Comparison of ENCODE assay signal across 8 cellular contexts in genomic region chr7:24715661-24716479, GRCh38. TPM values are rescaled to one million over a fixed set of nuclear protein-coding genes. Genes with fewer than 3 reads are reported as not detected.
DNase-seq lines count a peak whose midpoint lies in the region; ATAC-seq, FAIRE-seq and TF ChIP-seq lines count a peak whose summit lies in the region.

No MANE protein-coding gene starts in this region.

- no peak for TF ChIP-seq EP300 in tibial nerve (IDR thresholded peaks at IDR 0.05)

- H3K4me1 ChIP-seq in heart right ventricle (no peaks in the 10 kb centered on the region), tibial nerve (no peaks in the 10 kb centered on the region)

- H3K27ac Mint-ChIP-seq in activated T-cell treated with anti-CD3 and anti-CD28 coated beads, Interleukin-2, amount 50 U/mL, for 24 hours: no peak overlapping the region
- no peak overlapping the region for H3K27ac Mint-ChIP-seq in activated naive CD4-positive, alpha-beta T cell treated with anti-CD3 and anti-CD28 coated beads, Interleukin-2, amount 10 ng/mL, durations not matched to agents 7 days and 5 days

- no peak overlapping the region for H3K4me3 Mint-ChIP-seq in activated T-cell treated with anti-CD3 and anti-CD28 coated beads, Interleukin-2, amount 50 U/mL, for 24 hours
- no peak overlapping the region for H3K4me3 Mint-ChIP-seq in activated naive CD4-positive, alpha-beta T cell treated with anti-CD3 and anti-CD28 coated beads, Interleukin-2, amount 10 ng/mL, durations not matched to agents 7 days and 5 days

- H3K27me3 Mint-ChIP-seq in activated T-cell treated with anti-CD3 and anti-CD28 coated beads, Interleukin-2, amount 50 U/mL, for 24 hours: peaks cover 48% of the 10 kb centered on the region
- peaks cover 15% of the 10 kb centered on the region for H3K27me3 Mint-ChIP-seq in activated naive CD4-positive, alpha-beta T cell treated with anti-CD3 and anti-CD28 coated beads, Interleukin-2, amount 10 ng/mL, durations not matched to agents 7 days and 5 days

- H3K9me3 ChIP-seq in heart right ventricle: no peaks in the 10 kb centered on the region
- no peaks in the 10 kb centered on the region for H3K9me3 ChIP-seq in tibial nerve

- peak; percentile 97 for FAIRE-seq in GM19239 (lab: Jason Lieb, UNC)

- no peak overlapping the region for H3K4me3 ChIP-seq in heart right ventricle
- H3K4me3 ChIP-seq in tibial nerve: no peak overlapping the region

- intact Hi-C loops in heart right ventricle (cut with DNase I): loop anchor here in 1 of 10 donors (10.0 kb wide), 1 partner anchor 61 kb away; no protein-coding TSS in a partner anchor

- TF ChIP-seq CTCF in heart right ventricle (IDR thresholded peaks at IDR 0.05) (peak in 8 of 9 donors; percentile 13 to 54 (median 42)), tibial nerve (IDR thresholded peaks at IDR 0.05) (peak in 3 of 5 experiments; percentile 24 to 38 (median 27))

- peaks cover 0 to 5% (median 0%) of the 10 kb centered on the region in 9 donors for H3K36me3 ChIP-seq in heart right ventricle
- peaks cover 0 to 29% (median 0%) of the 10 kb centered on the region in 3 donors for H3K36me3 ChIP-seq in tibial nerve

- H3K27ac ChIP-seq in heart right ventricle (no peak overlapping the region), tibial nerve (no peak overlapping the region)

- H3K9me3 Mint-ChIP-seq in activated T-cell treated with anti-CD3 and anti-CD28 coated beads, Interleukin-2, amount 50 U/mL, for 24 hours: no peaks in the 10 kb centered on the region
- H3K9me3 Mint-ChIP-seq in activated naive CD4-positive, alpha-beta T cell treated with anti-CD3 and anti-CD28 coated beads, Interleukin-2, amount 10 ng/mL, durations not matched to agents 7 days and 5 days: no peaks in the 10 kb centered on the region

- CTCF ChIA-PET in activated naive CD4-positive, alpha-beta T cell treated with anti-CD3 and anti-CD28 coated beads, Interleukin-2, amount 10 ng/mL, durations not matched to agents 7 days and 5 days (lab: Charles Lee): interaction anchor here (0.6 to 2.1 kb wide), 7 partner anchors 10 to 397 kb away, joined by 3 to 11 read pairs (median 5); no protein-coding TSS in a partner anchor

- DNase-seq in EH (ENCODE audit: low read depth): peak; percentile 63
- peak; percentile 57 for DNase-seq in GM19239 (ENCODE audit: insufficient read length, low spot score)
- peak; percentile 66 for DNase-seq in SK-MEL-5 (ENCODE audit: low read depth, low spot score)
- DNase-seq in heart right ventricle: no peak
- DNase-seq in tibial nerve (ENCODE audit: low spot score in 2 of 2): no peak
- no peak for DNase-seq in activated T-cell treated with anti-CD3 and anti-CD28 coated beads, Interleukin-2, amount 50 U/mL, for 24 hours
- DNase-seq in activated naive CD4-positive, alpha-beta T cell treated with anti-CD3 and anti-CD28 coated beads, Interleukin-2, amount 10 ng/mL, durations not matched to agents 7 days and 5 days: no peak

- TF ChIP-seq POLR2A in tibial nerve (IDR thresholded peaks at IDR 0.05): no peak

- ATAC-seq in HG03103 (IDR thresholded peaks at IDR 0.05; ENCODE audit: low read depth, unreplicated experiment) (peak; percentile 42), heart right ventricle (peak in 6 of 8 donors; percentile 56 to 77 (median 69))

- 53 to 54% methylated on average over 16 of the region's 16 CpGs for WGBS in heart right ventricle, 2 donors
- WGBS in tibial nerve, 2 donors: 54 to 61% methylated on average over 14 to 16 of the region's 16 CpGs

- H3K36me3 Mint-ChIP-seq in activated T-cell treated with anti-CD3 and anti-CD28 coated beads, Interleukin-2, amount 50 U/mL, for 24 hours (ENCODE audit: low read depth): no peaks in the 10 kb centered on the region
- no peaks in the 10 kb centered on the region for H3K36me3 Mint-ChIP-seq in activated naive CD4-positive, alpha-beta T cell treated with anti-CD3 and anti-CD28 coated beads, Interleukin-2, amount 10 ng/mL, durations not matched to agents 7 days and 5 days

- peaks cover 8% of the 10 kb centered on the region for H3K4me1 Mint-ChIP-seq in activated T-cell treated with anti-CD3 and anti-CD28 coated beads, Interleukin-2, amount 50 U/mL, for 24 hours (ENCODE audit: low read depth)
- H3K4me1 Mint-ChIP-seq in activated naive CD4-positive, alpha-beta T cell treated with anti-CD3 and anti-CD28 coated beads, Interleukin-2, amount 10 ng/mL, durations not matched to agents 7 days and 5 days: peaks cover 7% of the 10 kb centered on the region

- no peaks in the 10 kb centered on the region for H3K27me3 ChIP-seq in heart right ventricle
- no peaks in the 10 kb centered on the region for H3K27me3 ChIP-seq in tibial nerve

- in situ Hi-C loops in SK-MEL-5 (cut with HindIII; ENCODE audit: low pct_unique_long_range_greater_than_20kb, low sequenced_read_pairs): no loop called here

RNA-seq across cellular contexts. Expression of gene GSDME, which starts 41.4 kb away (rescaled TPM):
- 37.2 and 47.7 TPM in 2 replicates for total RNA-seq in SK-MEL-5 (2014; rRNA removed; shearing (Covaris generic))
- polyA plus RNA-seq in SK-MEL-5 (2015; cell fraction: cytosol; rRNA removed): 44.4 and 48.7 TPM in 2 replicates
- 62.2 and 93.4 TPM in 2 replicates for polyA plus RNA-seq in SK-MEL-5 (2015; cell fraction: nucleus; rRNA removed)
- total RNA-seq in heart right ventricle: 10 to 100 TPM in 1 of 10 donors, 1 to 10 TPM in 9; 3.3 to 11.9 (median 6.0) TPM
- polyA plus RNA-seq in heart right ventricle: 1 to 10 TPM; 2.8 to 5.6 TPM
- 10 to 100 TPM in 2 of 4 donors, 1 to 10 TPM in 2; 5.3 to 15.7 (median 10.6) TPM for total RNA-seq in tibial nerve

Comparison
In these comparisons a context has a peak if more than half of its experiments do, and no peak if none do; other contexts are left out.
1. DNase-seq: peak in EH (single experiment), GM19239 (single experiment) and SK-MEL-5 (single experiment); none in heart right ventricle (0 of 2), tibial nerve (0 of 2), activated T-cell treated with anti-CD3 and anti-CD28 coated beads, Interleukin-2, amount 50 U/mL, for 24 hours (single experiment) and activated naive CD4-positive, alpha-beta T cell treated with anti-CD3 and anti-CD28 coated beads, Interleukin-2, amount 10 ng/mL, durations not matched to agents 7 days and 5 days (single experiment).